9 cellular contexts compared by ENCODE assay signal in the genomic region with DNA sequence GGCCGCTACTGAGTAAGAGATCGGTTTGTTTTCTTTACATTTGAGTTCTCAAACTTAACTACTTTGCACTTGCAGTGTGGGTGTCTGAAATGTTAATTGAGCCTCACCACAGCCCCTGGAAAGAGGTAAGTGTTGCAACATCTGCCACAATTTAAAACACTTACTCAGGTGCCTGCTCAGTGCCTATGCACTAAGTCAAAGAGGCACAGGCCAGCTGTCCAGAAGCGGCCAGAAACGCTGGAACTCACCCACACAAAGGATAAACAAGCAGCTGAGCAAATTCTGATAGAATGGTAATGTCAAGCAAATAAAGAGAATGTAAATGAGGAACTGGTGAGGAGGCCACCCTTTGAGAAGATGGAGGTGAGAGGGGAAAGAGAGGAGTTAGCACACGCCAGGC.
DNase-seq lines count a peak whose midpoint lies in the region; ATAC-seq and TF ChIP-seq lines count a peak whose summit lies in the region.
"Had no signal": no experiment of that assay in that cellular context is flagged by ENCODE, and none has a peak within 500 bp of the region (broad histone marks: within the 10 kb centered on the region; RNA-seq: fewer than 3 reads in every experiment).

No MANE protein-coding gene starts in this region.

- H3K4me3 ChIP-seq in Caco-2 (ENCODE audit: low read depth, low read length) (no peak overlapping the region), coronary artery (no peak overlapping the region)

- CTCF ChIA-PET in Caco-2 (lab: Charles Lee) = no interaction called here

- peaks cover 6% of the 10 kb centered on the region; the same call in 1 of the 2 replicates for H3K4me1 ChIP-seq in Caco-2

- H3K27ac Mint-ChIP-seq in Caco-2 (ENCODE audit: unreplicated experiment) = peak overlapping the region; percentile 33
- H3K27ac Mint-ChIP-seq in nephron = peak overlapping the region; percentile 82 to 95 (median 92)
- H3K27ac Mint-ChIP-seq: T-helper 1 cell treated with Interleukin-12 subunit alpha and Interleukin-12 subunit beta and Interleukin-4 antibody, amounts not matched to agents 30 μg/mL and 1 μg/mL, for 36 hours had no signal

- H3K36me3 Mint-ChIP-seq in Caco-2 (ENCODE audit: insufficient read depth, unreplicated experiment) = no peaks in the 10 kb centered on the region
- no peaks in the 10 kb centered on the region for H3K36me3 Mint-ChIP-seq in nephron (ENCODE audit: low read depth)

- H3K4me1 Mint-ChIP-seq in Caco-2 (ENCODE audit: low read depth, unreplicated experiment) = peaks cover 19% of the 10 kb centered on the region
- peaks cover 86% of the 10 kb centered on the region for H3K4me1 Mint-ChIP-seq in nephron

- no peak overlapping the region for H3K4me3 Mint-ChIP-seq in Caco-2 (ENCODE audit: unreplicated experiment)
- H3K4me3 Mint-ChIP-seq in nephron = peak overlapping the region; percentile 20 to 57 (median 24)
- H3K4me3 Mint-ChIP-seq: T-helper 1 cell treated with Interleukin-12 subunit alpha and Interleukin-12 subunit beta and Interleukin-4 antibody, amounts not matched to agents 30 μg/mL and 1 μg/mL, for 36 hours had no signal

- ATAC-seq in HG02973 (IDR thresholded peaks at IDR 0.05; ENCODE audit: unreplicated experiment) = no peak

- intact Hi-C loops in Caco-2 (cut with micrococcal nuclease; ENCODE audit: unreplicated experiment) = loop anchor here (2.0 kb wide), 1 partner anchor 131 kb away; no protein-coding TSS in a partner anchor

- BruUV-seq in Caco-2 (replicated peaks; lab: Mats Ljungman, UMichigan) = no TSS peak

- POLR2A ChIA-PET in Caco-2 (lab: Charles Lee) = no interaction called here

- TF ChIP-seq CTCF in Caco-2 (IDR thresholded peaks at IDR 0.05; ENCODE audit: insufficient read depth in 1 of 2, low read depth in 1 of 2, low read length in 1 of 2, severe bottlenecking in 1 of 2, unreplicated experiment in 1 of 2) (no peak), coronary artery (IDR thresholded peaks at IDR 0.05) (no peak), nephron (IDR thresholded peaks at IDR 0.05; ENCODE audit: unreplicated experiment in 3 of 3) (no peak)

- H3K27ac ChIP-seq in coronary artery = peak overlapping the region; percentile 57 to 82

- DNase-seq in Caco-2 (no peak), NCI-H2029 treated with DMSO at 0.1 percent for 48 hours (lab: John Stamatoyannopoulos, UW) (peak; percentile 13), coronary artery (ENCODE audit: low spot score) (peak; percentile 26), 8988T (no peak), NCI-H1436 treated with DMSO at 0.1 percent for 48 hours (lab: John Stamatoyannopoulos, UW) (no peak), kidney glomerular epithelial cell (lab: John Stamatoyannopoulos, UW) (no peak)

- H3K27me3 Mint-ChIP-seq in Caco-2 (ENCODE audit: insufficient read depth, unreplicated experiment) (no peaks in the 10 kb centered on the region), nephron (ENCODE audit: low read depth) (no peaks in the 10 kb centered on the region)

- no peaks in the 10 kb centered on the region for H3K9me3 Mint-ChIP-seq in Caco-2 (ENCODE audit: unreplicated experiment)
- H3K9me3 Mint-ChIP-seq in nephron = no peaks in the 10 kb centered on the region

- H3K9me3 ChIP-seq in Caco-2 = no peaks in the 10 kb centered on the region

- H3K27me3 ChIP-seq in Caco-2 (replicated peaks; ENCODE audit: control insufficient read depth, insufficient read depth, low read length) = no peaks in the 10 kb centered on the region

- H3K36me3 ChIP-seq in Caco-2 (ENCODE audit: control insufficient read depth, insufficient read depth, low read length) = no peaks in the 10 kb centered on the region

Comparison
In these comparisons a context has a peak if more than half of its experiments do, and no peak if none do; other contexts are left out.
1. DNase-seq: peak in NCI-H2029 treated with DMSO at 0.1 percent for 48 hours (single experiment) and coronary artery (single experiment); none in Caco-2 (0 of 2), 8988T (single experiment), NCI-H1436 treated with DMSO at 0.1 percent for 48 hours (single experiment) and kidney glomerular epithelial cell (single experiment).